In the genomic region with DNA sequence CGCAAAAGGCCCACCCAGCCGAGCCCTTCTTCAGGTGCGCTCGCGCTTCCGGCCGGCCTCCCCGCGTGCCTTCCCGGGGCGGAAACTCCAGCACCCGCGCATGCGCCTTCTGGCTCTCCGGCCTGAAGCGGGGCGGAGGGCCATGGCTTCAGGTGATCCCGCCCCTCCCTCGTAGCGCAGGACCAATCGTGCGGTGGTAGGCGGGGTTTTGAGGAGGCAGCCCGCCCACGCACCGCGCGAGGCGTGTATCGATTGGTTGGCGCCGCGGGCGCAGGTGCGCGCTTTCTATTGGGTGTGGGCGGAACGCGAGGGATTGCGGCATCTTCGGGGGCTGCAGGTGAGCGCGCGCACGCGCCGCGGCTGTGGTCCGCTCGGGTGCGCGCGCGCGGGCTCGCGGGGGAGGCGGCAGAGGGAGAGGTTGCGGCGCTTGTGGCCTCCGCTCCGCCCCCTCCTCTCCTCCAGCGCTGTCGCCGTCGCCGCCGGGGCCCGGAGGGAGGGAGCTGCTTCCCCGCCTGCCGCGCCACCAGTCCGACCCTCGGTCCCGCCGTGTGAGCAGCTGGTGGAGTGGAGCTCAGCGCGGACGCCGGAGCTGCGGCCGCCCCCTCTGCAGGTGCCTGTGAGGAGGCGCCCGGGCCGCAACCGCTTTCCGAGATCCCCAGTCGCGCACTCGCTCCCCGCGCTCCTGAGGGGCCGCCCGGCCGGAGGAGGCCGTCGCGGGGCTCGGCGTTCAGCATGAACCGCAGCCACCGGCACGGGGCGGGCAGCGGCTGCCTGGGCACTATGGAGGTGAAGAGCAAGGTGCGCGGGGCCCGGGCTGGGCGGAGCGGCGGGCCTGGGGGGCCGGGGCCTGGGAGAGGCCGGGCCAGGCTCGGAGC, we compare ENCODE assay signal across 8 cellular contexts. TPM values are rescaled to one million over a fixed set of nuclear protein-coding genes. Genes with fewer than 3 reads are reported as not detected.
DNase-seq lines count a peak whose midpoint lies in the region; ATAC-seq and TF ChIP-seq lines count a peak whose summit lies in the region.

A gene with protein sequence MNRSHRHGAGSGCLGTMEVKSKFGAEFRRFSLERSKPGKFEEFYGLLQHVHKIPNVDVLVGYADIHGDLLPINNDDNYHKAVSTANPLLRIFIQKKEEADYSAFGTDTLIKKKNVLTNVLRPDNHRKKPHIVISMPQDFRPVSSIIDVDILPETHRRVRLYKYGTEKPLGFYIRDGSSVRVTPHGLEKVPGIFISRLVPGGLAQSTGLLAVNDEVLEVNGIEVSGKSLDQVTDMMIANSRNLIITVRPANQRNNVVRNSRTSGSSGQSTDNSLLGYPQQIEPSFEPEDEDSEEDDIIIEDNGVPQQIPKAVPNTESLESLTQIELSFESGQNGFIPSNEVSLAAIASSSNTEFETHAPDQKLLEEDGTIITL (plus strand): TSS at position 526 of the 875 bp plus-strand sequence. CDS start 207 bp downstream, at position 733.

- ATAC-seq in GM19372 (IDR thresholded peaks at IDR 0.05; ENCODE audit: low read depth, unreplicated experiment) (peak; percentile 88), HG03520 (IDR thresholded peaks at IDR 0.05; ENCODE audit: unreplicated experiment) (peak; percentile 86)

- intact Hi-C loops in activated CD4-positive, alpha-beta T cell treated with anti-CD3 and anti-CD28 coated beads, Interleukin-2, amount 10 ng/mL, durations not matched to agents 24 days and 14 days (cut with micrococcal nuclease): loop anchor here (2.0 to 10.0 kb wide), 7 partner anchors 16 to 749 kb away; a partner anchor contains a TSS

- H3K4me3 ChIP-seq in coronary artery: peak within 1 kb of the TSS; percentile 80

- TF ChIP-seq CTCF in C4-2B (conservative IDR thresholded peaks at IDR 0.05) (no peak), coronary artery (IDR thresholded peaks at IDR 0.05) (no peak)

- H3K27me3 Mint-ChIP-seq in activated CD4-positive, alpha-beta T cell treated with anti-CD3 and anti-CD28 coated beads, Interleukin-2, amount 10 ng/mL, durations not matched to agents 24 days and 14 days: no peaks in the 10 kb centered on the region

- H3K27ac Mint-ChIP-seq in activated CD4-positive, alpha-beta T cell treated with anti-CD3 and anti-CD28 coated beads, Interleukin-2, amount 10 ng/mL, durations not matched to agents 24 days and 14 days: peak within 1 kb of the TSS; percentile 91

- no peaks in the 10 kb centered on the region for H3K9me3 Mint-ChIP-seq in activated CD4-positive, alpha-beta T cell treated with anti-CD3 and anti-CD28 coated beads, Interleukin-2, amount 10 ng/mL, durations not matched to agents 24 days and 14 days

- H3K4me3 Mint-ChIP-seq in activated CD4-positive, alpha-beta T cell treated with anti-CD3 and anti-CD28 coated beads, Interleukin-2, amount 10 ng/mL, durations not matched to agents 24 days and 14 days: peak within 1 kb of the TSS; percentile 86

- peak; percentile 98 to 100 for DNase-seq in NCI-H526 (lab: John Stamatoyannopoulos, UW)
- peak; percentile 100 for DNase-seq in activated CD4-positive, alpha-beta T cell treated with anti-CD3 and anti-CD28 coated beads, Interleukin-2, amount 10 ng/mL, durations not matched to agents 24 days and 14 days
- DNase-seq in coronary artery (ENCODE audit: low spot score): peak; percentile 95
- DNase-seq in left kidney (ENCODE audit: low read depth, low spot score): peak; percentile 100
- peak; percentile 99 to 100 for DNase-seq in stimulated activated CD4-positive, alpha-beta T cell treated with anti-CD3 and anti-CD28 coated beads, Interleukin-1b, Interleukin-23, amount 100 ng/mL, for 4 hours (ENCODE audit: low read depth in 2 of 2)

- H3K4me1 Mint-ChIP-seq in activated CD4-positive, alpha-beta T cell treated with anti-CD3 and anti-CD28 coated beads, Interleukin-2, amount 10 ng/mL, durations not matched to agents 24 days and 14 days: peaks cover 30% of the 10 kb centered on the region

- H3K27ac ChIP-seq in C4-2B (peak within 1 kb of the TSS; percentile 82), coronary artery (peak within 1 kb of the TSS; percentile 78 to 85)

- peaks cover 8% of the 10 kb centered on the region for H3K36me3 Mint-ChIP-seq in activated CD4-positive, alpha-beta T cell treated with anti-CD3 and anti-CD28 coated beads, Interleukin-2, amount 10 ng/mL, durations not matched to agents 24 days and 14 days (ENCODE audit: low read depth)

RNA-seq across cellular contexts. Expression of the gene that starts here (rescaled TPM):
- 6.0 and 7.0 TPM in 2 replicates for total RNA-seq in activated CD4-positive, alpha-beta T cell treated with anti-CD3 and anti-CD28 coated beads, Interleukin-2, amount 10 ng/mL, durations not matched to agents 24 days and 14 days

Comparison
In these comparisons a context has a peak if more than half of its experiments do, and no peak if none do; other contexts are left out.
1. Peak in every context shown above with its lines: DNase-seq, ATAC-seq, H3K4me3 ChIP-seq and H3K27ac ChIP-seq.